In the genomic region with DNA sequence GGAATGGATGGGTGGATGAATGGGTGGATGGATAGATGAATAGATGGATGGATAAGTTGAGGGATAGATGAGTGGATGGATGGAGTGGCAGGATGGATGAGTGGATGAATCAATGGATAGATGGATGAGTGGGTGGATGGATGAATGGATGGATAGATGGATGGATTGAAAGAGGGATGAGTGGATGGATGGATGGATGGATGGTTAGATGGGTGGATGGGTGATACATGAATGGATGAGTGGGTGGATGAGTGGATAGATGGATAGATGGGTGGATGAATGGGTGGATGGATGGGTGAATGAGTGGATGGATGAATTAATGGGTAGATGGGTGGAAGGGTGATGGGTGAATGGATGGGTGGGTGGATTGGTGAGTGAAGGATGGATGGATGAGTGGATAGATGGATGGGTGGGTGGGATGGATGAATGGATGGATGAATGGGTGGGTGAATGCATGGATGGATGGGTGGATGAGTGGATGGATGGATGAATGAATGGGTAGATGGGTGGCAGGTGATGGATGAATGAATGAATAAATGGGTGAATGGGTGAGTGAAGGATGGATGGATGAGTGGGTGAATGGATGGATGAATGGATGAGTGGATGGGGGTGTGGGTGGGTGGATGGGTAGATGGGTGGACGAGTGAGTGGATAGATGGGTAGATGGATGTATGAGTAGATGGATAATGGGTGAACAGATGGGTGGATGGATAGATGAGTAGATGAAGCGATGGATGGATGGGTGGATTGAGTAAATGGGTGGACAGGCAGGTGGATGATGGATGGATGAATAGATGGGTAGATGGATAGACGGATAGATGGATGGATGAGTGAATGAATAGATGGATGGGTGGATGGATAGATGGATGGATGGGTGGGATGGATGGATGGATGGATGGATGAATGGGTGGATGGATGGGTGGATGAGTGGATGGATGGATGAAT, we compare ENCODE assay signal across 2 cellular contexts.
TF ChIP-seq lines count a peak whose summit lies in the region.

No MANE protein-coding gene starts in this region.

TF ChIP-seq in HepG2, 621 proteins besides CTCF, POLR2A, EP300 and RAD21:
- TF ChIP-seq FOXA1 (IDR thresholded peaks at IDR 0.05), result 0 out of 2 replicates have a peak, but pooled peaks have one; percentile 19
- no peak for TF ChIP-seq FOXA1 (CRISPR knock-in tag; IDR thresholded peaks at IDR 0.05)
- no peak for TF ChIP-seq PRDM15 (CRISPR knock-in tag; IDR thresholded peaks at IDR 0.05)
- 0 out of 2 replicates have a peak, but pooled peaks have one; percentile 28 for TF ChIP-seq NBN (conservative IDR thresholded peaks at IDR 0.05)
- 0 out of 2 replicates have a peak, but pooled peaks have one; percentile 48 for TF ChIP-seq ATM (IDR thresholded peaks at IDR 0.05; ENCODE audit: borderline replicate concordance)
- no peak for TF ChIP-seq ZNF17 (CRISPR knock-in tag; IDR thresholded peaks at IDR 0.05)
- TF ChIP-seq FOXK2 (IDR thresholded peaks at IDR 0.05), result 0 out of 2 replicates have a peak, but pooled peaks have one; percentile 22

TF ChIP-seq in K562, 482 proteins besides CTCF, POLR2A, EP300 and RAD21:
- TF ChIP-seq HDAC1 (IDR thresholded peaks at IDR 0.05), result peak in 1 of 2 experiments; percentile 29; a peak in 1 of 4 replicates
- no peak for TF ChIP-seq CTCFL (IDR thresholded peaks at IDR 0.05; ENCODE audit: borderline replicate concordance, insufficient read depth, low read depth, low read length, poor library complexity, severe bottlenecking)
- 0 out of 2 replicates have a peak, but pooled peaks have one; percentile 57 for TF ChIP-seq YBX1 (IDR thresholded peaks at IDR 0.05)
- peak; percentile 38 for TF ChIP-seq EGR1 (conservative IDR thresholded peaks at IDR 0.05)
- TF ChIP-seq, protein P1, sequence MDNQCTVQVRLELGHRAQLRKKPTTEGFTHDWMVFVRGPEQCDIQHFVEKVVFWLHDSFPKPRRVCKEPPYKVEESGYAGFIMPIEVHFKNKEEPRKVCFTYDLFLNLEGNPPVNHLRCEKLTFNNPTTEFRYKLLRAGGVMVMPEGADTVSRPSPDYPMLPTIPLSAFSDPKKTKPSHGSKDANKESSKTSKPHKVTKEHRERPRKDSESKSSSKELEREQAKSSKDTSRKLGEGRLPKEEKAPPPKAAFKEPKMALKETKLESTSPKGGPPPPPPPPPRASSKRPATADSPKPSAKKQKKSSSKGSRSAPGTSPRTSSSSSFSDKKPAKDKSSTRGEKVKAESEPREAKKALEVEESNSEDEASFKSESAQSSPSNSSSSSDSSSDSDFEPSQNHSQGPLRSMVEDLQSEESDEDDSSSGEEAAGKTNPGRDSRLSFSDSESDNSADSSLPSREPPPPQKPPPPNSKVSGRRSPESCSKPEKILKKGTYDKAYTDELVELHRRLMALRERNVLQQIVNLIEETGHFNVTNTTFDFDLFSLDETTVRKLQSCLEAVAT (IDR thresholded peaks at IDR 0.05), result 0 out of 4 replicates have a peak, but pooled peaks of 1 of the 2 experiments have one; percentile 15
- no peak for TF ChIP-seq TOE1 (IDR thresholded peaks at IDR 0.05; ENCODE audit: borderline replicate concordance)
- TF ChIP-seq TOE1 (CRISPR knock-in tag; IDR thresholded peaks at IDR 0.05; ENCODE audit: borderline replicate concordance, low read depth), result no peak
- peak; percentile 87 for TF ChIP-seq EHMT2 (IDR thresholded peaks at IDR 0.05)
- TF ChIP-seq KLF16 (IDR thresholded peaks at IDR 0.05), result no peak
